ENCODE assay signal across 27 cellular contexts in genomic region chr6:168169624-168170023, GRCh38.
"Had no signal": no experiment of that assay in that cellular context is flagged by ENCODE, and none has a peak within 500 bp of the region (broad histone marks: within the 10 kb centered on the region; RNA-seq: fewer than 3 reads in every experiment).

No MANE protein-coding gene starts in this region.

- H3K4me1 Mint-ChIP-seq: activated naive CD8-positive, alpha-beta T cell treated with anti-CD3 and anti-CD28 coated beads, Interleukin-2, amount 10 ng/mL, durations not matched to agents 7 days and 5 days had no signal

- ATAC-seq: activated CD4-positive, CD25-positive, alpha-beta regulatory T cell treated with anti-CD3 and anti-CD28 coated beads, Interleukin-2, amount 50 U/mL, for 24 hours; activated CD8-positive, alpha-beta T cell treated with anti-CD3 and anti-CD28 coated beads, Interleukin-2, amount 10 ng/mL, durations not matched to agents 7 days and 5 days; Panc1; SK-N-SH treated with all-trans-retinoic acid at 6 μM for 48 hours had no signal

- H3K4me1 ChIP-seq: breast epithelium, SJCRH30 had no signal

- H3K27me3 ChIP-seq: breast epithelium had no signal

- H3K9me3 Mint-ChIP-seq: activated T-cell treated with anti-CD3 and anti-CD28 coated beads, Interleukin-2, amount 50 U/mL, for 4 hours had no signal

- H3K36me3 ChIP-seq: breast epithelium, SJCRH30 had no signal

- H3K4me3 Mint-ChIP-seq: activated CD8-positive, alpha-beta T cell treated with anti-CD3 and anti-CD28 coated beads, Interleukin-2, amount 10 ng/mL, durations not matched to agents 7 days and 5 days; activated naive CD8-positive, alpha-beta T cell treated with anti-CD3 and anti-CD28 coated beads, Interleukin-2, amount 10 ng/mL, durations not matched to agents 7 days and 5 days; activated T-cell treated with anti-CD3 and anti-CD28 coated beads, Interleukin-2, amount 50 U/mL, for 4 hours had no signal

- H3K27ac ChIP-seq: breast epithelium, RWPE1, SJCRH30 had no signal

- H3K36me3 Mint-ChIP-seq: activated naive CD8-positive, alpha-beta T cell treated with anti-CD3 and anti-CD28 coated beads, Interleukin-2, amount 10 ng/mL, durations not matched to agents 7 days and 5 days had no signal

- H3K27ac Mint-ChIP-seq: activated CD8-positive, alpha-beta T cell treated with anti-CD3 and anti-CD28 coated beads, Interleukin-2, amount 10 ng/mL, durations not matched to agents 7 days and 5 days; activated naive CD8-positive, alpha-beta T cell treated with anti-CD3 and anti-CD28 coated beads, Interleukin-2, amount 10 ng/mL, durations not matched to agents 7 days and 5 days had no signal

- H3K4me3 ChIP-seq: breast epithelium, SJCRH30 had no signal

- DNase-seq: activated CD4-positive, alpha-beta T cell treated with anti-CD3 and anti-CD28 coated beads for 48 hours; activated CD4-positive, alpha-beta T cell treated with anti-CD3 and anti-CD28 coated beads, Interleukin-2, amount 50 U/mL, for 4 hours; activated CD8-positive, alpha-beta T cell treated with anti-CD3 and anti-CD28 coated beads, Interleukin-2, amount 10 ng/mL, durations not matched to agents 7 days and 5 days; activated effector memory CD4-positive, alpha-beta T cell treated with anti-CD3 and anti-CD28 coated beads, Interleukin-2, amount 50 U/mL, for 16 hours; activated naive CD4-positive, alpha-beta T cell treated with Interleukin-2 at 50 U/mL for 16 hours; activated naive CD8-positive, alpha-beta T cell treated with anti-CD3 and anti-CD28 coated beads, Interleukin-2, amount 10 ng/mL, durations not matched to agents 7 days and 5 days; activated T-cell treated with anti-CD3 and anti-CD28 coated beads, Interleukin-2, amount 50 U/mL, for 4 hours; aorta; caudate nucleus; KG1; NCI-H1092 treated with DMSO at 0.1 percent for 48 hours; NCI-H1417 treated with DMSO at 0.1 percent for 48 hours; NCI-H1694; NCI-H2029 treated with DMSO at 0.1 percent for 48 hours; NCI-H345; NCI-H510A; NCI-H526 treated with DMSO at 0.1 percent for 48 hours; NCI-H82; OCI-M1; Right ventricle myocardium superior; SJCRH30; SW 1271 had no signal

- H3K9me3 ChIP-seq: breast epithelium, SJCRH30 had no signal
